ENCODE assay signal across 3 cellular contexts in genomic region chr5:101643793-101644192, GRCh38.
TF ChIP-seq lines count a peak whose summit lies in the region.

No MANE protein-coding gene starts in this region.

TF ChIP-seq in A549, 52 proteins besides CTCF, POLR2A, EP300 and RAD21 (continued from another document):
- TF ChIP-seq HMGXB4 (CRISPR knock-in tag; IDR thresholded peaks at IDR 0.05; ENCODE audit: borderline replicate concordance): no peak
- TF ChIP-seq FOXS1 (CRISPR knock-in tag; IDR thresholded peaks at IDR 0.05): no peak
TF ChIP-seq in A549: peak in this region for 1.

TF ChIP-seq in IMR-90, 13 proteins besides CTCF, POLR2A, EP300 and RAD21 (continued from another document):
- no peak for TF ChIP-seq USF2 (IDR thresholded peaks at IDR 0.05; ENCODE audit: low read depth, low read length)
- TF ChIP-seq MXI1 (IDR thresholded peaks at IDR 0.05; ENCODE audit: borderline replicate concordance, low read depth, low read length): no peak
- TF ChIP-seq MAFK (IDR thresholded peaks at IDR 0.05; ENCODE audit: low read depth, low read length): 0 out of 2 replicates have a peak, but pooled peaks have one; percentile 27

TF ChIP-seq in GM23338, 12 proteins besides CTCF, POLR2A, EP300 and RAD21:
- TF ChIP-seq REST (IDR thresholded peaks at IDR 0.05; ENCODE audit: unreplicated experiment) (no peak), STAT1 (IDR thresholded peaks at IDR 0.05; ENCODE audit: unreplicated experiment) (no peak), JUNB (IDR thresholded peaks at IDR 0.05; ENCODE audit: unreplicated experiment) (no peak), EZH2 (IDR thresholded peaks at IDR 0.05; ENCODE audit: low read depth, unreplicated experiment) (no peak), ZNF462 (CRISPR knock-in tag; IDR thresholded peaks at IDR 0.05) (no peak), CREB1 (CRISPR knock-in tag; IDR thresholded peaks at IDR 0.05; ENCODE audit: low read depth) (no peak), POLR2AphosphoS5 (IDR thresholded peaks at IDR 0.05; ENCODE audit: low read depth) (no peak)
